19 cellular contexts compared by ENCODE assay signal in the genomic region with DNA sequence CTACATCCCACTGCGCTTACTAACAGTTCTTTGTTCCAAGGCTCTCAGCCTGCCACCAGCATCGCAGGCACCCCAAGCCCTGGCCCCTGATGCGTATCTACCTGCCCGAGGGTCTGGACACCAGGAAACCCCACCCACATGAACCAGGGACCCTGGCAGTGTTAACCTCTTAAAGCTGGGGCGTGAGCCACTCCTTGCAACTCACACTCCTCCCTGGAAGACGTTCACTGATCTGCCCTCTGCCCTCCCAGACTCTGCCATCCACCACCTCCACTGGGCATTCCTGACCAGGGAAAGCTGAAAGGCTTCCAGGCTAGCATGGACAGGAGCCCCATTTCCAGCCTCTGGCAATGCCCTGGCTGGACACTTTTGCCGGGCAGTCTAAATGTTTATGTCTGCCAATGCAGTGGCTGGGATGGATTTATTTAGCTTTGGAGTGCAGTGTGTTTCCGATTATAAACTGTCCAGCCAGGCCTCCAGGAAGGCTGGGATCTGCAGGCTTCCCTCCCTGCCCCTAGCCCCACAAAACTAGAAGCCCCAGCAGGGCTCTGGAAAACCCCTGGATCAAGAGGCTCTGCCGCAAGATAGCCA.
A peak's percentile ranks its signal among the peaks of the same experiment; 100 is the strongest.
DNase-seq lines count a peak whose midpoint lies in the region; ATAC-seq and TF ChIP-seq lines count a peak whose summit lies in the region.
"Had no signal": no experiment of that assay in that cellular context is flagged by ENCODE, and none has a peak within 500 bp of the region (broad histone marks: within the 10 kb centered on the region; RNA-seq: fewer than 3 reads in every experiment).

No MANE protein-coding gene starts in this region.

- H3K27ac ChIP-seq in dorsolateral prefrontal cortex (peak overlapping the region in 50 of 59 donors; percentile 1 to 86 (median 72)), vagina (peak overlapping the region; percentile 76)
- H3K27ac ChIP-seq: PC-9, SJSA1 had no signal

- ATAC-seq in natural killer cell treated with Interleukin-12 subunit alpha and Interleukin-12 subunit beta and Interleukin-15 and Interleukin-18, amount 100 ng/mL, for 72 hours: no peak
- no peak for ATAC-seq in natural killer cell
- ATAC-seq in activated naive CD8-positive, alpha-beta T cell treated with anti-CD3 and anti-CD28 coated beads, Interleukin-2, amount 50 U/mL, for 24 hours: no peak

- H3K9me3 ChIP-seq in vagina: no peaks in the 10 kb centered on the region
- H3K9me3 ChIP-seq: MG63, SJSA1 had no signal

- intact Hi-C loops in natural killer cell (cut with micrococcal nuclease) (no loop called here), dorsolateral prefrontal cortex (cut with DNase I) (loop anchor here in 1 of 2 donors (10.0 kb wide), 1 partner anchor 54 kb away; no protein-coding TSS in a partner anchor), vagina (cut with DNase I) (no loop called here)

- no peak overlapping the region for H3K27ac Mint-ChIP-seq in natural killer cell treated with Interleukin-12 subunit alpha and Interleukin-12 subunit beta and Interleukin-15 and Interleukin-18, amount 100 ng/mL, for 72 hours
- H3K27ac Mint-ChIP-seq in natural killer cell (no peak overlapping the region), progenitor cell of endocrine pancreas (peak overlapping the region; percentile 38)
- H3K27ac Mint-ChIP-seq in activated naive CD8-positive, alpha-beta T cell treated with anti-CD3 and anti-CD28 coated beads, Interleukin-2, amount 50 U/mL, for 24 hours: no peak overlapping the region

- H3K36me3 ChIP-seq in vagina: peaks cover 0 to 54% of the 10 kb centered on the region in 2 donors

- H3K9me3 Mint-ChIP-seq in natural killer cell treated with Interleukin-12 subunit alpha and Interleukin-12 subunit beta and Interleukin-15 and Interleukin-18, amount 100 ng/mL, for 72 hours: no peaks in the 10 kb centered on the region
- no peaks in the 10 kb centered on the region for H3K9me3 Mint-ChIP-seq in natural killer cell
- H3K9me3 Mint-ChIP-seq in progenitor cell of endocrine pancreas (ENCODE audit: low read depth): no peaks in the 10 kb centered on the region
- H3K9me3 Mint-ChIP-seq in activated naive CD8-positive, alpha-beta T cell treated with anti-CD3 and anti-CD28 coated beads, Interleukin-2, amount 50 U/mL, for 24 hours: no peaks in the 10 kb centered on the region
- H3K9me3 Mint-ChIP-seq: IgD-negative memory B cell had no signal

- H3K4me1 Mint-ChIP-seq in natural killer cell treated with Interleukin-12 subunit alpha and Interleukin-12 subunit beta and Interleukin-15 and Interleukin-18, amount 100 ng/mL, for 72 hours (ENCODE audit: low read depth in 2 of 2): no peaks in the 10 kb centered on the region
- H3K4me1 Mint-ChIP-seq in natural killer cell (no peaks in the 10 kb centered on the region), progenitor cell of endocrine pancreas (ENCODE audit: low read depth) (no peaks in the 10 kb centered on the region)
- no peaks in the 10 kb centered on the region for H3K4me1 Mint-ChIP-seq in activated naive CD8-positive, alpha-beta T cell treated with anti-CD3 and anti-CD28 coated beads, Interleukin-2, amount 50 U/mL, for 24 hours

- H3K4me3 ChIP-seq in dorsolateral prefrontal cortex (no peak overlapping the region), vagina (no peak overlapping the region)
- H3K4me3 ChIP-seq: MG63, PC-9, SJSA1 had no signal

- DNase-seq in natural killer cell treated with Interleukin-12 subunit alpha and Interleukin-12 subunit beta and Interleukin-15 and Interleukin-18, amount 100 ng/mL, for 72 hours (ENCODE audit: low spot score): peak; percentile 16
- no peak for DNase-seq in natural killer cell
- DNase-seq in dorsolateral prefrontal cortex: peak in 1 of 10 donors; percentile 16
- DNase-seq in progenitor cell of endocrine pancreas (ENCODE audit: low spot score, unreplicated experiment): no peak
- no peak for DNase-seq in vagina (ENCODE audit: extremely low spot score in 2 of 2)
- DNase-seq in activated naive CD8-positive, alpha-beta T cell treated with anti-CD3 and anti-CD28 coated beads, Interleukin-2, amount 50 U/mL, for 24 hours: no peak
- no peak for DNase-seq in HT-29 (ENCODE audit: low spot score)
- no peak for DNase-seq in activated CD4-positive, CD25-positive, alpha-beta regulatory T cell treated with anti-CD3 and anti-CD28 coated beads, Interleukin-2, amount 50 U/mL, for 72 hours
- DNase-seq: C1 segment of cervical spinal cord, Kasumi-1, MG63, NCI-H1048, NCI-H1436, NCI-H1930, NCI-H226, NCI-H526, PC-9 had no signal

- H3K27me3 ChIP-seq in dorsolateral prefrontal cortex (no peaks in the 10 kb centered on the region), vagina (no peaks in the 10 kb centered on the region)
- H3K27me3 ChIP-seq: MG63, SJSA1 had no signal

- no peak overlapping the region for H3K4me3 Mint-ChIP-seq in natural killer cell treated with Interleukin-12 subunit alpha and Interleukin-12 subunit beta and Interleukin-15 and Interleukin-18, amount 100 ng/mL, for 72 hours
- no peak overlapping the region for H3K4me3 Mint-ChIP-seq in natural killer cell
- H3K4me3 Mint-ChIP-seq in progenitor cell of endocrine pancreas (ENCODE audit: low read depth): no peak overlapping the region
- H3K4me3 Mint-ChIP-seq in activated naive CD8-positive, alpha-beta T cell treated with anti-CD3 and anti-CD28 coated beads, Interleukin-2, amount 50 U/mL, for 24 hours: no peak overlapping the region
- H3K4me3 Mint-ChIP-seq: IgD-negative memory B cell had no signal

- TF ChIP-seq CTCF in natural killer cell (IDR thresholded peaks at IDR 0.05) (no peak), dorsolateral prefrontal cortex (IDR thresholded peaks at IDR 0.05 in 54 of 56, conservative IDR thresholded peaks at IDR 0.05 in 2 of 56; ENCODE audit: low read depth in 1 of 56, partially characterized antibody in 56 of 56) (no peak), progenitor cell of endocrine pancreas (IDR thresholded peaks at IDR 0.05; ENCODE audit: unreplicated experiment) (no peak), vagina (IDR thresholded peaks at IDR 0.05) (no peak)

- H3K36me3 Mint-ChIP-seq in natural killer cell treated with Interleukin-12 subunit alpha and Interleukin-12 subunit beta and Interleukin-15 and Interleukin-18, amount 100 ng/mL, for 72 hours: no peaks in the 10 kb centered on the region
- H3K36me3 Mint-ChIP-seq in natural killer cell: no peaks in the 10 kb centered on the region
- H3K36me3 Mint-ChIP-seq in progenitor cell of endocrine pancreas (ENCODE audit: insufficient read depth): peaks cover 22% of the 10 kb centered on the region
- H3K36me3 Mint-ChIP-seq in activated naive CD8-positive, alpha-beta T cell treated with anti-CD3 and anti-CD28 coated beads, Interleukin-2, amount 50 U/mL, for 24 hours (ENCODE audit: low read depth): no peaks in the 10 kb centered on the region
- H3K36me3 Mint-ChIP-seq: IgD-negative memory B cell had no signal

- no peaks in the 10 kb centered on the region for H3K27me3 Mint-ChIP-seq in natural killer cell treated with Interleukin-12 subunit alpha and Interleukin-12 subunit beta and Interleukin-15 and Interleukin-18, amount 100 ng/mL, for 72 hours
- H3K27me3 Mint-ChIP-seq in natural killer cell (ENCODE audit: low read depth in 2 of 2): no peaks in the 10 kb centered on the region
- H3K27me3 Mint-ChIP-seq in progenitor cell of endocrine pancreas: no peaks in the 10 kb centered on the region
- H3K27me3 Mint-ChIP-seq in activated naive CD8-positive, alpha-beta T cell treated with anti-CD3 and anti-CD28 coated beads, Interleukin-2, amount 50 U/mL, for 24 hours: no peaks in the 10 kb centered on the region
- H3K27me3 Mint-ChIP-seq: IgD-negative memory B cell had no signal

- peaks cover 36% of the 10 kb centered on the region for H3K4me1 ChIP-seq in vagina
- H3K4me1 ChIP-seq: SJSA1 had no signal

- no peak for TF ChIP-seq POLR2A in vagina (IDR thresholded peaks at IDR 0.05)
